Comparison of ENCODE assay signal across 8 cellular contexts in the genomic region with DNA sequence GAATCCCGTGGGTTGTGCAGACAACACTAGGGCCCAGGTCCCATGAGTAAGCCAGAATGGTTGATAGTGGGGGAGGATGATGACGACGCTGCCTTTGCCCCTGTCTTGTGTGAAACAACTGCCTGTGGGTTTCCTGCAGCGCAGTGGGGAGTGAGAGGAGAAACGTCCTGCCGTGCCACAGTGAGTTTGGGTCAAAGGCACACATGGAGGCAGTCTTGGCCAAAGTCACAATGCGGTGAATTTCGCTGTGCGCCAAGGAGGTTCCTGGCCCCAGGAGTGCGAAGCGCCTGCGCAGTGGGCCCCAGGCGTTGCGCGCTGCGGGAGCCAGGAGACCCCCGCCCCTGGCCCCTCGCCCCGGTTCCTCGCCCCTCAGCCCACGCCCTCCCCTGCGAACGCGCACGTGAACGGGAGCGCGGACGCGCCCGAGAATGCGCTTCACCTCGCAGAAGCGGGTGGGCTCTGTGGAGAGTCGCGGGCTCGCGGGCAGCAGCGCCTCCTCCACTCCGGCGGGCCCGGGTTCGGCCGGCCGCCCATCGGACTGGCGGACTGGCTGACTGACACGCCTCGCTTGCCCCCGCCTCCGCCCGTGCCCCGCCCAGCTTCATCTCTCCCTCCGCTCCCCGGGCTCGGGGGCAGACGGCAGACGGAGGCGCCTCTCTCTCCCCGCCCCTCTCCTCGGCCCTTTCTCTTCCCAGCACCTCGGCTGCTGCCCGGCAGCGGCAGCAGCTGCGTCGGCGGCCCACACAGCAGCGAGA. TPM values are rescaled to one million over a fixed set of nuclear protein-coding genes. Genes with fewer than 3 reads are reported as not detected.
DNase-seq lines count a peak whose midpoint lies in the region; ATAC-seq lines count a peak whose summit lies in the region.

A gene (plus strand): TSS at position 635 of the 755 bp plus-strand sequence. CDS start 144 bp downstream, outside the sequence.

- ATAC-seq in activated CD8-positive, alpha-beta memory T cell treated with anti-CD3 and anti-CD28 coated beads, Interleukin-2, amount 10 ng/mL, durations not matched to agents 7 days and 5 days, result peak; percentile 75
- peak; percentile 70 to 82 for ATAC-seq in natural killer cell treated with Interleukin-12 subunit alpha and Interleukin-12 subunit beta and Interleukin-15 and Interleukin-18, amount 100 ng/mL, for 72 hours
- ATAC-seq in HG03095 (IDR thresholded peaks at IDR 0.05; ENCODE audit: unreplicated experiment) (no peak), HG03565 (IDR thresholded peaks at IDR 0.05; ENCODE audit: unreplicated experiment) (no peak)

- H3K27me3 ChIP-seq in ACC112 (ENCODE audit: insufficient read depth, low read length) (no peaks in the 10 kb centered on the region; the same call in none of the 2 replicates), HUES6 (ENCODE audit: control insufficient read depth, insufficient read depth, low read length) (no peaks in the 10 kb centered on the region; the same call in 1 of the 2 replicates), thymus (ENCODE audit: control insufficient read depth, insufficient read depth) (no peaks in the 10 kb centered on the region)

- peaks cover 8% of the 10 kb centered on the region for H3K27me3 Mint-ChIP-seq in activated CD8-positive, alpha-beta memory T cell treated with anti-CD3 and anti-CD28 coated beads, Interleukin-2, amount 10 ng/mL, durations not matched to agents 7 days and 5 days
- peaks cover 7 to 18% of the 10 kb centered on the region in 2 donors for H3K27me3 Mint-ChIP-seq in natural killer cell treated with Interleukin-12 subunit alpha and Interleukin-12 subunit beta and Interleukin-15 and Interleukin-18, amount 100 ng/mL, for 72 hours

- H3K9me3 ChIP-seq in HUES6 (ENCODE audit: control insufficient read depth, insufficient read depth, low read depth, low read length), result peaks cover 3% of the 10 kb centered on the region; the same call in 1 of the 2 replicates
- no peaks in the 10 kb centered on the region for H3K9me3 ChIP-seq in thymus (ENCODE audit: control insufficient read depth)

- DNase-seq in activated CD8-positive, alpha-beta memory T cell treated with anti-CD3 and anti-CD28 coated beads, Interleukin-2, amount 10 ng/mL, durations not matched to agents 7 days and 5 days, result peak; percentile 49
- DNase-seq in fibroblast of gingiva (ENCODE audit: low read depth), result peak; percentile 4
- peak; percentile 62 for DNase-seq in natural killer cell treated with Interleukin-12 subunit alpha and Interleukin-12 subunit beta and Interleukin-15 and Interleukin-18, amount 100 ng/mL, for 72 hours (ENCODE audit: low spot score)

- H3K4me1 ChIP-seq in ACC112 (ENCODE audit: control insufficient read depth, insufficient read depth, low read length, unreplicated experiment), result no peaks in the 10 kb centered on the region
- H3K4me1 ChIP-seq in HUES6 (ENCODE audit: control insufficient read depth, insufficient read depth, low read length), result peaks cover 7% of the 10 kb centered on the region; the same call in 1 of the 2 replicates
- H3K4me1 ChIP-seq in thymus (ENCODE audit: control insufficient read depth, insufficient read depth, low read length), result no peaks in the 10 kb centered on the region

- no peak within 1 kb of the TSS for H2AFZ ChIP-seq in ACC112 (ENCODE audit: low read length, unreplicated experiment)

- no peaks in the 10 kb centered on the region for H3K9me3 Mint-ChIP-seq in activated CD8-positive, alpha-beta memory T cell treated with anti-CD3 and anti-CD28 coated beads, Interleukin-2, amount 10 ng/mL, durations not matched to agents 7 days and 5 days (ENCODE audit: low read depth)
- no peaks in the 10 kb centered on the region for H3K9me3 Mint-ChIP-seq in natural killer cell treated with Interleukin-12 subunit alpha and Interleukin-12 subunit beta and Interleukin-15 and Interleukin-18, amount 100 ng/mL, for 72 hours

- H3K9ac ChIP-seq in HUES6 (ENCODE audit: low read length), result peak within 1 kb of the TSS; percentile 74

- H3K4me1 Mint-ChIP-seq in activated CD8-positive, alpha-beta memory T cell treated with anti-CD3 and anti-CD28 coated beads, Interleukin-2, amount 10 ng/mL, durations not matched to agents 7 days and 5 days, result peaks cover 2% of the 10 kb centered on the region
- H3K4me1 Mint-ChIP-seq in natural killer cell treated with Interleukin-12 subunit alpha and Interleukin-12 subunit beta and Interleukin-15 and Interleukin-18, amount 100 ng/mL, for 72 hours (ENCODE audit: low read depth in 2 of 2), result peaks cover 0 to 7% of the 10 kb centered on the region in 2 donors

- H3K4me3 ChIP-seq in ACC112 (ENCODE audit: low read depth, low read length) (peak within 1 kb of the TSS; percentile 71), HUES6 (ENCODE audit: low read depth, low read length) (peak within 1 kb of the TSS; percentile 56), thymus (ENCODE audit: low read length) (peak within 1 kb of the TSS; percentile 50)

- H3K27ac Mint-ChIP-seq in activated CD8-positive, alpha-beta memory T cell treated with anti-CD3 and anti-CD28 coated beads, Interleukin-2, amount 10 ng/mL, durations not matched to agents 7 days and 5 days, result peak within 1 kb of the TSS; percentile 63
- no peak within 1 kb of the TSS for H3K27ac Mint-ChIP-seq in natural killer cell treated with Interleukin-12 subunit alpha and Interleukin-12 subunit beta and Interleukin-15 and Interleukin-18, amount 100 ng/mL, for 72 hours

- H3K79me2 ChIP-seq in ACC112 (ENCODE audit: control insufficient read depth, insufficient read depth, low read length, unreplicated experiment), result no peaks in the 10 kb centered on the region

- peak within 1 kb of the TSS; percentile 79 for H3K4me3 Mint-ChIP-seq in activated CD8-positive, alpha-beta memory T cell treated with anti-CD3 and anti-CD28 coated beads, Interleukin-2, amount 10 ng/mL, durations not matched to agents 7 days and 5 days
- H3K4me3 Mint-ChIP-seq in natural killer cell treated with Interleukin-12 subunit alpha and Interleukin-12 subunit beta and Interleukin-15 and Interleukin-18, amount 100 ng/mL, for 72 hours, result peak within 1 kb of the TSS; percentile 56

- H3K27ac ChIP-seq in ACC112 (ENCODE audit: low read depth, low read length) (no peak within 1 kb of the TSS), HUES6 (ENCODE audit: low read depth, low read length) (no peak within 1 kb of the TSS), thymus (ENCODE audit: low read depth) (no peak within 1 kb of the TSS)

- CTCF ChIA-PET in activated CD8-positive, alpha-beta memory T cell treated with anti-CD3 and anti-CD28 coated beads, Interleukin-2, amount 10 ng/mL, durations not matched to agents 7 days and 5 days (lab: Charles Lee), result no interaction called here

- WGBS in thymus, result under 1% methylated on average over 65 of the region's 68 CpGs

- H3K36me3 ChIP-seq in ACC112 (ENCODE audit: insufficient read depth, low read length), result no peaks in the 10 kb centered on the region
- no peaks in the 10 kb centered on the region for H3K36me3 ChIP-seq in HUES6 (ENCODE audit: control insufficient read depth, insufficient read depth, low read length)
- H3K36me3 ChIP-seq in thymus (ENCODE audit: control insufficient read depth, insufficient read depth), result no peaks in the 10 kb centered on the region

- H3K36me3 Mint-ChIP-seq in activated CD8-positive, alpha-beta memory T cell treated with anti-CD3 and anti-CD28 coated beads, Interleukin-2, amount 10 ng/mL, durations not matched to agents 7 days and 5 days, result no peaks in the 10 kb centered on the region
- H3K36me3 Mint-ChIP-seq in natural killer cell treated with Interleukin-12 subunit alpha and Interleukin-12 subunit beta and Interleukin-15 and Interleukin-18, amount 100 ng/mL, for 72 hours, result no peaks in the 10 kb centered on the region

RNA-seq across cellular contexts. Expression of the gene that starts here (rescaled TPM):
- under 1 TPM; 0.70 to 0.91 TPM for total RNA-seq in activated CD8-positive, alpha-beta memory T cell treated with anti-CD3 and anti-CD28 coated beads, Interleukin-2, amount 10 ng/mL, durations not matched to agents 7 days and 5 days
- total RNA-seq in natural killer cell treated with Interleukin-12 subunit alpha and Interleukin-12 subunit beta and Interleukin-15 and Interleukin-18, amount 100 ng/mL, for 72 hours, result under 1 TPM in 1 of 2 donors, not detected in 1; 0.38 TPM
- 1.1 TPM for polyA plus RNA-seq in thymus

Comparison
In these comparisons a context has a peak if more than half of its experiments do, and no peak if none do; other contexts are left out.
1. Peak in DNase-seq and ATAC-seq in activated CD8-positive, alpha-beta memory T cell treated with anti-CD3 and anti-CD28 coated beads, Interleukin-2, amount 10 ng/mL, durations not matched to agents 7 days and 5 days; RNA of the gene not detected or under 1 TPM.
2. Peak in DNase-seq and ATAC-seq in natural killer cell treated with Interleukin-12 subunit alpha and Interleukin-12 subunit beta and Interleukin-15 and Interleukin-18, amount 100 ng/mL, for 72 hours; RNA of the gene not detected or under 1 TPM.
3. DNase-seq: peak in every context shown above with its lines; median percentile 62 in natural killer cell treated with Interleukin-12 subunit alpha and Interleukin-12 subunit beta and Interleukin-15 and Interleukin-18, amount 100 ng/mL, for 72 hours; 49 in activated CD8-positive, alpha-beta memory T cell treated with anti-CD3 and anti-CD28 coated beads, Interleukin-2, amount 10 ng/mL, durations not matched to agents 7 days and 5 days; 4 in fibroblast of gingiva.